In genomic region chr3:72372161-72372560, GRCh38 we compare ENCODE assay signal across 25 cellular contexts.
A peak's percentile ranks its signal among the peaks of the same experiment; 100 is the strongest.
DNase-seq lines count a peak whose midpoint lies in the region; ATAC-seq and TF ChIP-seq lines count a peak whose summit lies in the region.
"Had no signal": no experiment of that assay in that cellular context is flagged by ENCODE, and none has a peak within 500 bp of the region (broad histone marks: within the 10 kb centered on the region; RNA-seq: fewer than 3 reads in every experiment).

No MANE protein-coding gene starts in this region.

- H3K27me3 ChIP-seq in GM23338 (ENCODE audit: insufficient read depth) = no peaks in the 10 kb centered on the region
- H3K27me3 ChIP-seq: MG63, SJCRH30 had no signal

- ATAC-seq in GM23338 (peak; percentile 20; the same call in 2 of the 3 replicates), esophagus mucosa (peak; percentile 34), GM18861 (IDR thresholded peaks at IDR 0.05; ENCODE audit: unreplicated experiment) (no peak), GM18909 (IDR thresholded peaks at IDR 0.05; ENCODE audit: poor library complexity, unreplicated experiment) (no peak), GM19397 (IDR thresholded peaks at IDR 0.05; ENCODE audit: unreplicated experiment) (no peak)
- ATAC-seq in activated T-helper 17 cell treated with anti-CD3 and anti-CD28 coated beads, Interleukin-2, amount 50 U/mL, for 72 hours (replicated peaks) = no peak
- ATAC-seq: Right ventricle myocardium inferior, SK-N-SH treated with all-trans-retinoic acid at 6 μM for 48 hours had no signal

- no peak overlapping the region for H3K27ac Mint-ChIP-seq in GM23338
- H3K27ac Mint-ChIP-seq in activated T-helper 17 cell treated with anti-CD3 and anti-CD28 coated beads, Interleukin-2, amount 50 U/mL, for 72 hours = peak overlapping the region; percentile 35
- H3K27ac Mint-ChIP-seq: B cell had no signal

- TF ChIP-seq CTCF in GM23338 (conservative IDR thresholded peaks at IDR 0.05; ENCODE audit: low read depth in 2 of 2) = no peak

- H3K4me1 ChIP-seq in GM23338 (ENCODE audit: insufficient read depth) = peaks cover 57% of the 10 kb centered on the region
- H3K4me1 ChIP-seq: A549, SJCRH30 had no signal

- no peak overlapping the region for H3K4me3 ChIP-seq in GM23338
- H3K4me3 ChIP-seq: A549, MG63, PC-9, SJCRH30 had no signal

- H2AFZ ChIP-seq in GM23338 = no peak overlapping the region
- H2AFZ ChIP-seq: PC-9 had no signal

- no peak overlapping the region for H3K4me3 Mint-ChIP-seq in GM23338
- no peak overlapping the region for H3K4me3 Mint-ChIP-seq in activated T-helper 17 cell treated with anti-CD3 and anti-CD28 coated beads, Interleukin-2, amount 50 U/mL, for 72 hours
- H3K4me3 Mint-ChIP-seq: B cell; CD8-positive, alpha-beta memory T cell had no signal

- DNase-seq in GM23338 (ENCODE audit: low spot score) (no peak), substantia nigra (lab: John Stamatoyannopoulos, UW) (no peak)
- DNase-seq: CD8-positive, alpha-beta memory T cell; DMS 273 treated with DMSO at 0.1 percent for 48 hours; DMS79; H7; KBM-7; MG63; NCI-H2029; NCI-H446; NCI-H524 treated with DMSO at 0.1 percent for 48 hours; NCI-H82; NK-92 treated with Interleukin-12 subunit alpha and Interleukin-12 subunit beta, amount 100 ng/mL, for 24 hours; PC-9; SJCRH30 had no signal

- H3K36me3 ChIP-seq in GM23338 (ENCODE audit: insufficient read depth) = no peaks in the 10 kb centered on the region
- H3K36me3 ChIP-seq: MG63, SJCRH30 had no signal

- H3K9me2 ChIP-seq in GM23338 (ENCODE audit: insufficient read depth) = 0 out of 2 replicates have a peak, but pooled peaks cover 5% of the 10 kb centered on the region

- H3K27ac ChIP-seq in GM23338 (ENCODE audit: low read depth) = no peak overlapping the region
- peak overlapping the region; percentile 27 for H3K27ac ChIP-seq in substantia nigra (ENCODE audit: low read depth, low read length, poor library complexity, severe bottlenecking)
- H3K27ac ChIP-seq: A549, C4-2B, PC-9, SJCRH30 had no signal

- no peaks in the 10 kb centered on the region; the same call in 2 of the 3 replicates for H3K9me3 Mint-ChIP-seq in GM23338
- H3K9me3 Mint-ChIP-seq in activated T-helper 17 cell treated with anti-CD3 and anti-CD28 coated beads, Interleukin-2, amount 50 U/mL, for 72 hours = no peaks in the 10 kb centered on the region
- H3K9me3 Mint-ChIP-seq: CD8-positive, alpha-beta memory T cell had no signal

- no peaks in the 10 kb centered on the region; the same call in 1 of the 2 replicates for H3K79me2 ChIP-seq in GM23338 (replicated peaks; ENCODE audit: insufficient read depth)

- H3K4me2 ChIP-seq in GM23338 = no peak overlapping the region
- H3K4me2 ChIP-seq: A549, PC-9 had no signal

- peaks cover 3% of the 10 kb centered on the region; the same call in 1 of the 2 replicates for H3F3A ChIP-seq in GM23338 (replicated peaks; ENCODE audit: low read depth)

- H3K36me3 Mint-ChIP-seq in GM23338 (ENCODE audit: low read depth) = peaks cover 14% of the 10 kb centered on the region; the same call in 2 of the 3 replicates
- H3K36me3 Mint-ChIP-seq in activated T-helper 17 cell treated with anti-CD3 and anti-CD28 coated beads, Interleukin-2, amount 50 U/mL, for 72 hours (ENCODE audit: low read depth) = peaks cover 17% of the 10 kb centered on the region

- H3K27me3 Mint-ChIP-seq in GM23338 (ENCODE audit: insufficient read depth, low read depth, poor library complexity) = peaks cover 6% of the 10 kb centered on the region
- H3K27me3 Mint-ChIP-seq in activated T-helper 17 cell treated with anti-CD3 and anti-CD28 coated beads, Interleukin-2, amount 50 U/mL, for 72 hours = no peaks in the 10 kb centered on the region
- H3K27me3 Mint-ChIP-seq: B cell; CD8-positive, alpha-beta memory T cell had no signal

- peaks cover 70% of the 10 kb centered on the region for H3K4me1 Mint-ChIP-seq in GM23338
- H3K4me1 Mint-ChIP-seq in activated T-helper 17 cell treated with anti-CD3 and anti-CD28 coated beads, Interleukin-2, amount 50 U/mL, for 72 hours = peaks cover 26% of the 10 kb centered on the region

- H4K20me1 ChIP-seq in GM23338 (replicated peaks; ENCODE audit: insufficient read depth) = no peaks in the 10 kb centered on the region

TF ChIP-seq in GM23338, 12 proteins besides CTCF, POLR2A, EP300 and RAD21 (continues in another document):
- TF ChIP-seq ZNF114 (CRISPR knock-in tag; IDR thresholded peaks at IDR 0.05) (no peak), ZNF331 (CRISPR knock-in tag; IDR thresholded peaks at IDR 0.05; ENCODE audit: low read depth) (no peak), JUNB (IDR thresholded peaks at IDR 0.05; ENCODE audit: unreplicated experiment) (no peak), EZH2phosphoT487 (IDR thresholded peaks at IDR 0.05; ENCODE audit: unreplicated experiment) (no peak), REST (IDR thresholded peaks at IDR 0.05; ENCODE audit: unreplicated experiment) (no peak), POLR2AphosphoS5 (IDR thresholded peaks at IDR 0.05; ENCODE audit: low read depth) (no peak), STAT1 (IDR thresholded peaks at IDR 0.05; ENCODE audit: unreplicated experiment) (no peak), NANOG (IDR thresholded peaks at IDR 0.05; ENCODE audit: borderline replicate concordance) (no peak), CREB1 (CRISPR knock-in tag; IDR thresholded peaks at IDR 0.05; ENCODE audit: low read depth) (no peak), ETS1 (IDR thresholded peaks at IDR 0.05) (no peak)

Comparison
In these comparisons a context has a peak if more than half of its experiments do, and no peak if none do; other contexts are left out.
1. ATAC-seq: peak in GM23338 (single experiment) and esophagus mucosa (single experiment); none in activated T-helper 17 cell treated with anti-CD3 and anti-CD28 coated beads, Interleukin-2, amount 50 U/mL, for 72 hours (single experiment), GM18861 (single experiment), GM18909 (single experiment) and GM19397 (single experiment).